Comparison of ENCODE assay signal across 24 cellular contexts in genomic region chr6:137877113-137877512, GRCh38. TPM values are rescaled to one million over a fixed set of nuclear protein-coding genes. Genes with fewer than 3 reads are reported as not detected.
DNase-seq lines count a peak whose midpoint lies in the region; TF ChIP-seq lines count a peak whose summit lies in the region.
"Had no signal": no experiment of that assay in that cellular context is flagged by ENCODE, and none has a peak within 500 bp of the region (broad histone marks: within the 10 kb centered on the region; RNA-seq: fewer than 3 reads in every experiment).

No MANE protein-coding gene starts in this region.

- peaks cover 96% of the 10 kb centered on the region for H3K36me3 Mint-ChIP-seq in activated naive CD4-positive, alpha-beta T cell treated with anti-CD3 and anti-CD28 coated beads for 36 hours (ENCODE audit: low read depth)
- H3K36me3 Mint-ChIP-seq in activated naive CD4-positive, alpha-beta T cell treated with anti-CD3 and anti-CD28 coated beads, Interleukin-2, amount 10 ng/mL, durations not matched to agents 7 days and 5 days = peaks cover 90% of the 10 kb centered on the region
- H3K36me3 Mint-ChIP-seq in CD8-positive, alpha-beta memory T cell = peaks cover 56 to 100% (median 67%) of the 10 kb centered on the region in 3 donors
- H3K36me3 Mint-ChIP-seq in activated naive CD8-positive, alpha-beta T cell = peaks cover 32% of the 10 kb centered on the region

- H3K27me3 ChIP-seq in CD8-positive, alpha-beta memory T cell (ENCODE audit: insufficient read depth, low read length, poor library complexity, severe bottlenecking) = no peaks in the 10 kb centered on the region
- H3K27me3 ChIP-seq in spleen (replicated peaks in 1 of 7) = no peaks in the 10 kb centered on the region
- H3K27me3 ChIP-seq: foreskin keratinocyte, hepatocyte, left lung had no signal

- POLR2A ChIA-PET in CD8-positive, alpha-beta memory T cell (lab: Charles Lee) = interaction anchor here (0.8 kb wide), 1 partner anchor 9 kb away, joined by 3 read pairs; no protein-coding TSS in a partner anchor

- H3K4me1 Mint-ChIP-seq in activated naive CD4-positive, alpha-beta T cell treated with anti-CD3 and anti-CD28 coated beads for 36 hours (ENCODE audit: low read depth) = peaks cover 70% of the 10 kb centered on the region
- H3K4me1 Mint-ChIP-seq in activated naive CD4-positive, alpha-beta T cell treated with anti-CD3 and anti-CD28 coated beads, Interleukin-2, amount 10 ng/mL, durations not matched to agents 7 days and 5 days = peaks cover 57% of the 10 kb centered on the region
- peaks cover 54 to 95% (median 94%) of the 10 kb centered on the region in 3 donors for H3K4me1 Mint-ChIP-seq in CD8-positive, alpha-beta memory T cell
- H3K4me1 Mint-ChIP-seq in activated naive CD8-positive, alpha-beta T cell (ENCODE audit: low read depth) = peaks cover 86% of the 10 kb centered on the region

- CTCF ChIA-PET in activated naive CD4-positive, alpha-beta T cell treated with anti-CD3 and anti-CD28 coated beads for 36 hours (lab: Charles Lee) = interaction anchor here (1.2 to 12.9 kb wide), 6 partner anchors 58 to 183 kb away, joined by 3 to 156 read pairs (median 6); no protein-coding TSS in a partner anchor
- CTCF ChIA-PET in activated naive CD4-positive, alpha-beta T cell treated with anti-CD3 and anti-CD28 coated beads, Interleukin-2, amount 10 ng/mL, durations not matched to agents 7 days and 5 days (lab: Charles Lee) = interaction anchor here (1.1 to 19.6 kb wide), 6 partner anchors 7 to 171 kb away, joined by 3 to 467 read pairs (median 4); partner anchors contain the start of gene TNFAIP3
- CTCF ChIA-PET in CD8-positive, alpha-beta memory T cell (lab: Charles Lee) = interaction anchor here (0.8 to 6.5 kb wide), 5 partner anchors 8 to 130 kb away, joined by 3 to 49 read pairs (median 3); partner anchors contain the start of gene TNFAIP3

- H3K36me3 ChIP-seq in CD8-positive, alpha-beta memory T cell (ENCODE audit: insufficient read depth, low read length) = peaks cover 90% of the 10 kb centered on the region
- H3K36me3 ChIP-seq in spleen = peaks cover 10 to 90% (median 78%) of the 10 kb centered on the region in 6 donors

- H3K27ac ChIP-seq in CD8-positive, alpha-beta memory T cell (ENCODE audit: low read depth, low read length) = no peak overlapping the region
- H3K27ac ChIP-seq in spleen = peak overlapping the region in 5 of 8 donors; percentile 22 to 99 (median 66)
- H3K27ac ChIP-seq: foreskin keratinocyte, hepatocyte, WERI-Rb-1 had no signal

- H3K9me3 Mint-ChIP-seq in activated naive CD4-positive, alpha-beta T cell treated with anti-CD3 and anti-CD28 coated beads for 36 hours = no peaks in the 10 kb centered on the region
- no peaks in the 10 kb centered on the region for H3K9me3 Mint-ChIP-seq in activated naive CD4-positive, alpha-beta T cell treated with anti-CD3 and anti-CD28 coated beads, Interleukin-2, amount 10 ng/mL, durations not matched to agents 7 days and 5 days
- peaks cover 0 to 3% (median 0%) of the 10 kb centered on the region in 5 donors for H3K9me3 Mint-ChIP-seq in CD8-positive, alpha-beta memory T cell
- H3K9me3 Mint-ChIP-seq in activated naive CD8-positive, alpha-beta T cell (ENCODE audit: low read depth) = no peaks in the 10 kb centered on the region
- H3K9me3 Mint-ChIP-seq: immature natural killer cell; T-helper 2 cell treated with Interferon-gamma antibody and Interleukin-4, amounts not matched to agents 5 μg/mL and 100 μg/mL, for 36 hours had no signal

- peak overlapping the region; percentile 65 for H3K4me3 Mint-ChIP-seq in activated naive CD4-positive, alpha-beta T cell treated with anti-CD3 and anti-CD28 coated beads for 36 hours
- H3K4me3 Mint-ChIP-seq in activated naive CD4-positive, alpha-beta T cell treated with anti-CD3 and anti-CD28 coated beads, Interleukin-2, amount 10 ng/mL, durations not matched to agents 7 days and 5 days = no peak overlapping the region
- H3K4me3 Mint-ChIP-seq in CD8-positive, alpha-beta memory T cell = peak overlapping the region in 2 of 7 donors; percentile 23 to 94
- H3K4me3 Mint-ChIP-seq in activated naive CD8-positive, alpha-beta T cell = peak overlapping the region; percentile 96
- H3K4me3 Mint-ChIP-seq: immature natural killer cell; T-helper 2 cell treated with Interferon-gamma antibody and Interleukin-4, amounts not matched to agents 5 μg/mL and 100 μg/mL, for 36 hours had no signal

- H3K4me1 ChIP-seq in CD8-positive, alpha-beta memory T cell (ENCODE audit: insufficient read depth, low read length) = peaks cover 46% of the 10 kb centered on the region
- H3K4me1 ChIP-seq in spleen = peaks cover 23 to 100% (median 65%) of the 10 kb centered on the region in 6 donors

- no peak for TF ChIP-seq POLR2A in spleen (IDR thresholded peaks at IDR 0.05)

- WGBS in spleen, 5 donors = 85 to 93% (median 89%) methylated on average over 3 of the region's 3 CpGs

- H3K9me3 ChIP-seq in CD8-positive, alpha-beta memory T cell (ENCODE audit: low read length) = no peaks in the 10 kb centered on the region
- no peaks in the 10 kb centered on the region for H3K9me3 ChIP-seq in spleen
- H3K9me3 ChIP-seq: left lung had no signal

- intact Hi-C loops in activated naive CD4-positive, alpha-beta T cell treated with anti-CD3 and anti-CD28 coated beads for 36 hours (cut with micrococcal nuclease) = loop anchor here (10.0 kb wide), 1 partner anchor 538 kb away; no protein-coding TSS in a partner anchor
- intact Hi-C loops in spleen (cut with DNase I; ENCODE audit: low total_unique reads) = no loop called here

- H3K27me3 Mint-ChIP-seq in activated naive CD4-positive, alpha-beta T cell treated with anti-CD3 and anti-CD28 coated beads for 36 hours (ENCODE audit: low read depth) = no peaks in the 10 kb centered on the region
- H3K27me3 Mint-ChIP-seq in activated naive CD4-positive, alpha-beta T cell treated with anti-CD3 and anti-CD28 coated beads, Interleukin-2, amount 10 ng/mL, durations not matched to agents 7 days and 5 days = no peaks in the 10 kb centered on the region
- H3K27me3 Mint-ChIP-seq in CD8-positive, alpha-beta memory T cell = peaks cover 0 to 31% of the 10 kb centered on the region in 2 donors
- H3K27me3 Mint-ChIP-seq in activated naive CD8-positive, alpha-beta T cell = no peaks in the 10 kb centered on the region

- TF ChIP-seq CTCF in spleen (IDR thresholded peaks at IDR 0.05 in 8 of 11, conservative IDR thresholded peaks at IDR 0.05 in 3 of 11) = no peak

- H3K4me3 ChIP-seq in CD8-positive, alpha-beta memory T cell (ENCODE audit: low read length) = no peak overlapping the region
- no peak overlapping the region for H3K4me3 ChIP-seq in spleen
- H3K4me3 ChIP-seq: hepatocyte, left lung had no signal

- DNase-seq in activated naive CD4-positive, alpha-beta T cell treated with anti-CD3 and anti-CD28 coated beads for 36 hours = no peak
- DNase-seq in activated naive CD4-positive, alpha-beta T cell treated with anti-CD3 and anti-CD28 coated beads, Interleukin-2, amount 10 ng/mL, durations not matched to agents 7 days and 5 days = no peak
- DNase-seq in CD8-positive, alpha-beta memory T cell = peak in 1 of 5 donors; percentile 25
- DNase-seq in spleen (no peak), NCI-H1092 treated with DMSO at 0.1 percent for 48 hours (lab: John Stamatoyannopoulos, UW) (no peak), UCSD-AML1 (lab: John Stamatoyannopoulos, UW; ENCODE audit: unreplicated experiment) (no peak), DMS114 treated with DMSO at 0.1 percent for 48 hours (lab: John Stamatoyannopoulos, UW; ENCODE audit: unreplicated experiment) (no peak)
- DNase-seq: activated gamma-delta T cell, aorta, caudate nucleus, COR-L47, erythroblast, KBM-7, left lung, midbrain, NCI-H2171, NCI-H524, WERI-Rb-1 had no signal

- peak overlapping the region; percentile 99 for H3K27ac Mint-ChIP-seq in activated naive CD4-positive, alpha-beta T cell treated with anti-CD3 and anti-CD28 coated beads for 36 hours
- H3K27ac Mint-ChIP-seq in activated naive CD4-positive, alpha-beta T cell treated with anti-CD3 and anti-CD28 coated beads, Interleukin-2, amount 10 ng/mL, durations not matched to agents 7 days and 5 days = no peak overlapping the region
- H3K27ac Mint-ChIP-seq in CD8-positive, alpha-beta memory T cell = peak overlapping the region in 7 of 8 donors; percentile 10 to 87 (median 68)
- H3K27ac Mint-ChIP-seq in activated naive CD8-positive, alpha-beta T cell = peak overlapping the region; percentile 86
- H3K27ac Mint-ChIP-seq: progenitor cell of endocrine pancreas had no signal

RNA-seq across cellular contexts. Expression of gene TNFAIP3, which starts 10.1 kb away (rescaled TPM):
- 100 to 1,000 TPM; 289 to 294 TPM for total RNA-seq in activated naive CD4-positive, alpha-beta T cell treated with anti-CD3 and anti-CD28 coated beads for 36 hours
- total RNA-seq in CD8-positive, alpha-beta memory T cell = 100 to 1,000 TPM; 267 to 298 TPM
- 127 TPM for polyA plus RNA-seq in CD8-positive, alpha-beta memory T cell
- 100 to 1,000 TPM in 3 of 7 donors, 10 to 100 TPM in 4; 41.1 to 133 (median 69.0) TPM for total RNA-seq in spleen
- 10 to 100 TPM; 23.2 to 31.9 (median 25.0) TPM for polyA plus RNA-seq in spleen
